20 cellular contexts compared by ENCODE assay signal in the genomic region with DNA sequence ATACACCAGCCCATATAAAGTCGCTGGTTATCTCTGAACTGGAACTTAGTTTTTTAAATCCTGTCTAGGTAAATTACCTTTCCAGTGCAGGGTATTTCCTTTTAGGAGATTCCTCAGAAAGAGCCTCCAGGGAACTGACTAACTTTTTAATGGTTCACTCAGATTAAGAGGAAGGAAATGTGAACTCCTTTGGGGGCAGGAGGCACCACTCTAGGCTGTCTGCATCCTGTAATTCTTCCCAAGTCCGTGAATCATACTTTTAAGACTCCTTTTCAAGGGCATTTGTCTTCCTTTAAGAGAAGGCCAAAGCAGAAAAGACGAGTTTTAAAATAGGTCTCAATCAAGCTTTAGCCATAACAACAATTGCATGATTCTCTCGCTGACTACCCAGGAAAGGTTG.
DNase-seq lines count a peak whose midpoint lies in the region; ATAC-seq and TF ChIP-seq lines count a peak whose summit lies in the region.
"Had no signal": no experiment of that assay in that cellular context is flagged by ENCODE, and none has a peak within 500 bp of the region (broad histone marks: within the 10 kb centered on the region; RNA-seq: fewer than 3 reads in every experiment).

No MANE protein-coding gene starts in this region.

- POLR2A ChIA-PET in naive thymus-derived CD4-positive, alpha-beta T cell (lab: Charles Lee) = no interaction called here

- CTCF ChIA-PET in naive thymus-derived CD4-positive, alpha-beta T cell (lab: Charles Lee) = no interaction called here

- no peaks in the 10 kb centered on the region for H3K36me3 ChIP-seq in ovary
- H3K36me3 ChIP-seq in naive thymus-derived CD4-positive, alpha-beta T cell (ENCODE audit: control insufficient read depth in 2 of 3, insufficient read depth in 3 of 3, low read length in 3 of 3) = no peaks in the 10 kb centered on the region
- H3K36me3 ChIP-seq: neutrophil had no signal

- TF ChIP-seq CTCF in fibroblast of mammary gland (conservative IDR thresholded peaks at IDR 0.05; ENCODE audit: control insufficient read depth, insufficient read depth, low read depth, low read length) (no peak), ovary (IDR thresholded peaks at IDR 0.05) (no peak)

- peak; percentile 23 for DNase-seq in A172 (ENCODE audit: low spot score)
- DNase-seq in LHCN-M2 (ENCODE audit: low read depth) = peak; percentile 23
- peak; percentile 67 for DNase-seq in fibroblast of mammary gland (ENCODE audit: low read depth)
- DNase-seq in ovary = peak in 1 of 5 donors; percentile 28
- no peak for DNase-seq in naive thymus-derived CD4-positive, alpha-beta T cell
- no peak for DNase-seq in NCI-H2171 treated with DMSO at 0.1 percent for 48 hours (lab: John Stamatoyannopoulos, UW)
- DNase-seq in activated CD8-positive, alpha-beta memory T cell treated with anti-CD3 and anti-CD28 coated beads, Interleukin-2, amount 50 U/mL, for 48 hours = no peak
- DNase-seq: amniotic stem cell; CD8-positive, alpha-beta memory T cell; glutamatergic neuron; Karpas-422; NCI-H1694; NCI-H446 treated with DMSO at 0.1 percent for 48 hours; stimulated activated CD4-positive, alpha-beta T cell treated with anti-CD3 and anti-CD28 coated beads, Interleukin-12 subunit alpha, Interleukin-12 subunit beta, amount 100 ng/mL, for 4 hours; stimulated activated naive B cell treated with anti-CD40 and anti-IgM and Interleukin-4, amounts not matched to agents 10 μg/mL and 1 μg/mL and 100 μg/mL, for 72 hours; T-helper 2 cell had no signal

- peaks cover 0 to 5% (median 0%) of the 10 kb centered on the region in 5 donors for H3K36me3 Mint-ChIP-seq in naive thymus-derived CD4-positive, alpha-beta T cell
- H3K36me3 Mint-ChIP-seq: CD8-positive, alpha-beta memory T cell; stimulated activated naive B cell treated with anti-CD40 and anti-IgM and Interleukin-4, amounts not matched to agents 10 μg/mL and 1 μg/mL and 100 μg/mL, for 72 hours; WTC11 had no signal

- H3K9me3 Mint-ChIP-seq in naive thymus-derived CD4-positive, alpha-beta T cell = peaks cover 0 to 5% (median 0%) of the 10 kb centered on the region in 11 donors
- H3K9me3 Mint-ChIP-seq: WTC11 had no signal

- TF ChIP-seq POLR2A in ovary (IDR thresholded peaks at IDR 0.05) = no peak

- no peak for TF ChIP-seq EP300 in ovary (IDR thresholded peaks at IDR 0.05)

- peaks cover 12% of the 10 kb centered on the region for H3K4me1 ChIP-seq in ovary (ENCODE audit: insufficient read depth)
- peaks cover 10 to 14% of the 10 kb centered on the region in 2 donors for H3K4me1 ChIP-seq in naive thymus-derived CD4-positive, alpha-beta T cell (ENCODE audit: control insufficient read depth in 2 of 2, insufficient read depth in 2 of 2, low read length in 2 of 2)

- no peak overlapping the region for H3K27ac Mint-ChIP-seq in naive thymus-derived CD4-positive, alpha-beta T cell
- H3K27ac Mint-ChIP-seq: CD8-positive, alpha-beta memory T cell; stimulated activated naive B cell treated with anti-CD40 and anti-IgM and Interleukin-4, amounts not matched to agents 10 μg/mL and 1 μg/mL and 100 μg/mL, for 72 hours; WTC11 had no signal

- H3K27ac ChIP-seq in ovary = peak overlapping the region; percentile 42 to 59
- H3K27ac ChIP-seq in naive thymus-derived CD4-positive, alpha-beta T cell (ENCODE audit: low read depth, low read length) = no peak overlapping the region
- H3K27ac ChIP-seq: neutrophil had no signal

- 8 to 20% (median 13%) methylated on average over 4 of the region's 4 CpGs for WGBS in ovary, 3 donors

- H3K4me1 Mint-ChIP-seq in naive thymus-derived CD4-positive, alpha-beta T cell = peaks cover 19 to 35% (median 26%) of the 10 kb centered on the region in 7 donors
- H3K4me1 Mint-ChIP-seq: stimulated activated naive B cell treated with anti-CD40 and anti-IgM and Interleukin-4, amounts not matched to agents 10 μg/mL and 1 μg/mL and 100 μg/mL, for 72 hours had no signal

- no peaks in the 10 kb centered on the region for H3K9me3 ChIP-seq in ovary
- H3K9me3 ChIP-seq in naive thymus-derived CD4-positive, alpha-beta T cell (ENCODE audit: control insufficient read depth in 2 of 3, low read length in 3 of 3) = no peaks in the 10 kb centered on the region
- H3K9me3 ChIP-seq: neutrophil had no signal

- no peak overlapping the region for H3K4me3 ChIP-seq in fibroblast of mammary gland (ENCODE audit: control insufficient read depth, low read depth, low read length)
- no peak overlapping the region for H3K4me3 ChIP-seq in ovary
- H3K4me3 ChIP-seq in naive thymus-derived CD4-positive, alpha-beta T cell (ENCODE audit: low read length) = no peak overlapping the region
- H3K4me3 ChIP-seq: GM12878 had no signal

- peaks cover 0 to 20% (median 8%) of the 10 kb centered on the region in 5 donors for H3K27me3 Mint-ChIP-seq in naive thymus-derived CD4-positive, alpha-beta T cell

- ATAC-seq in naive thymus-derived CD4-positive, alpha-beta T cell = no peak
- ATAC-seq in HG03095 (IDR thresholded peaks at IDR 0.05; ENCODE audit: unreplicated experiment) = no peak
- ATAC-seq: GM12878; stimulated activated naive B cell treated with anti-CD40 and anti-IgM and Interleukin-4, amounts not matched to agents 10 μg/mL and 1 μg/mL and 100 μg/mL, for 72 hours; WTC11 had no signal

- intact Hi-C loops in ovary (cut with DNase I) = no loop called here
- intact Hi-C loops in naive thymus-derived CD4-positive, alpha-beta T cell (cut with micrococcal nuclease) = no loop called here

- no peaks in the 10 kb centered on the region for H3K27me3 ChIP-seq in ovary
- H3K27me3 ChIP-seq in naive thymus-derived CD4-positive, alpha-beta T cell (ENCODE audit: control insufficient read depth in 2 of 2, insufficient read depth in 2 of 2, low read length in 2 of 2) = peaks cover 0 to 3% of the 10 kb centered on the region in 2 donors
- H3K27me3 ChIP-seq: neutrophil had no signal

- no peak overlapping the region for H3K4me3 Mint-ChIP-seq in naive thymus-derived CD4-positive, alpha-beta T cell
- H3K4me3 Mint-ChIP-seq: CD8-positive, alpha-beta memory T cell; stimulated activated naive B cell treated with anti-CD40 and anti-IgM and Interleukin-4, amounts not matched to agents 10 μg/mL and 1 μg/mL and 100 μg/mL, for 72 hours; WTC11 had no signal

Comparison
In these comparisons a context has a peak if more than half of its experiments do, and no peak if none do; other contexts are left out.
1. DNase-seq: peak in A172 (single experiment), LHCN-M2 (single experiment) and fibroblast of mammary gland (single experiment); none in naive thymus-derived CD4-positive, alpha-beta T cell (0 of 9), NCI-H2171 treated with DMSO at 0.1 percent for 48 hours (single experiment) and activated CD8-positive, alpha-beta memory T cell treated with anti-CD3 and anti-CD28 coated beads, Interleukin-2, amount 50 U/mL, for 48 hours (single experiment).